In genomic region chr7:134458341-134458805, GRCh38 we compare ENCODE assay signal across 8 cellular contexts. TPM values are rescaled to one million over a fixed set of nuclear protein-coding genes. Genes with fewer than 3 reads are reported as not detected.
DNase-seq lines count a peak whose midpoint lies in the region; ATAC-seq and TF ChIP-seq lines count a peak whose summit lies in the region.

No MANE protein-coding gene starts in this region.

- ATAC-seq in GM21529 (IDR thresholded peaks at IDR 0.05; ENCODE audit: unreplicated experiment): peak; percentile 54
- ATAC-seq in body of pancreas: peak; percentile 56

- H3K27me3 ChIP-seq in body of pancreas (no peaks in the 10 kb centered on the region), iPS-20b (ENCODE audit: insufficient read depth, low read length) (peaks cover 11% of the 10 kb centered on the region), spleen (replicated peaks in 1 of 7) (peaks cover 0 to 11% (median 0%) of the 10 kb centered on the region in 7 donors)

- TF ChIP-seq CTCF in body of pancreas (IDR thresholded peaks at IDR 0.05): peak in 5 of 7 experiments; percentile 7 to 43 (median 39)
- TF ChIP-seq CTCF in spleen (IDR thresholded peaks at IDR 0.05 in 8 of 11, conservative IDR thresholded peaks at IDR 0.05 in 3 of 11): peak in 6 of 11 experiments; percentile 3 to 41 (median 28)

- peaks cover 12% of the 10 kb centered on the region for H3K4me1 ChIP-seq in body of pancreas
- no peaks in the 10 kb centered on the region for H3K4me1 ChIP-seq in iPS-20b (ENCODE audit: insufficient read depth, low read length)
- H3K4me1 ChIP-seq in spleen: peaks cover 14 to 58% (median 40%) of the 10 kb centered on the region in 6 donors

- H3K9ac ChIP-seq in iPS-20b (ENCODE audit: low read depth, low read length): peak overlapping the region; percentile 84; the same call in 1 of the 2 replicates

- intact Hi-C loops in body of pancreas (cut with DNase I) (no loop called here), spleen (cut with DNase I; ENCODE audit: low total_unique reads) (no loop called here)

- H3K4me3 ChIP-seq in body of pancreas (peak overlapping the region; percentile 52 to 61), iPS-20b (ENCODE audit: low read length) (peak overlapping the region; percentile 82), spleen (peak overlapping the region; percentile 74 to 96 (median 84))

- TF ChIP-seq POLR2A in body of pancreas (IDR thresholded peaks at IDR 0.05) (peak in 1 of 3 donors; percentile 1), spleen (IDR thresholded peaks at IDR 0.05) (no peak)

- 0 to 1% methylated on average over 20 to 37 of the region's 37 CpGs for WGBS in body of pancreas, 2 donors
- WGBS in spleen, 5 donors: 0 to 1% (median 1%) methylated on average over 27 to 37 of the region's 37 CpGs

- in situ Hi-C loops in KBM-7 (cut with MboI; ENCODE audit: low pct_unique_long_range_greater_than_20kb, low sequenced_read_pairs): no loop called here

- no peaks in the 10 kb centered on the region for H3K36me3 ChIP-seq in body of pancreas (replicated peaks in 1 of 2; ENCODE audit: insufficient read depth in 1 of 2, low read depth in 2 of 2)
- H3K36me3 ChIP-seq in iPS-20b (ENCODE audit: insufficient read depth, low read depth, low read length): peaks cover 32% of the 10 kb centered on the region
- H3K36me3 ChIP-seq in spleen: peaks cover 0 to 8% (median 0%) of the 10 kb centered on the region in 6 donors

- H3K27ac ChIP-seq in body of pancreas: peak overlapping the region; percentile 56 to 73 (median 70)
- no peak overlapping the region for H3K27ac ChIP-seq in iPS-20b (ENCODE audit: low read length)
- H3K27ac ChIP-seq in spleen: peak overlapping the region; percentile 83 to 95 (median 89)

- DNase-seq in EH (ENCODE audit: low read depth) (peak; percentile 57), KBM-7 (peak; percentile 73), T-helper 22 cell (ENCODE audit: low read depth) (peak; percentile 34), body of pancreas (peak; percentile 45 to 64 (median 50)), spleen (peak; percentile 93), NCI-H446 treated with DMSO at 0.1 percent for 48 hours (lab: John Stamatoyannopoulos, UW) (no peak)

- H3K9me3 ChIP-seq in body of pancreas (no peaks in the 10 kb centered on the region), iPS-20b (ENCODE audit: insufficient read depth, low read depth, low read length) (no peaks in the 10 kb centered on the region), spleen (peaks cover 0 to under 1% (median 0%) of the 10 kb centered on the region in 8 donors)

RNA-seq across cellular contexts. Expression of gene AKR1B1, which starts 0.5 kb away (rescaled TPM):
- total RNA-seq in body of pancreas (10 to 100 TPM; 12.9 to 27.5 TPM), spleen (10 to 100 TPM; 53.7 to 84.7 (median 63.7) TPM)
- 100 to 1,000 TPM in 1 of 3 donors, 10 to 100 TPM in 2; 69.4 to 112 (median 96.6) TPM for polyA plus RNA-seq in spleen
